Comparison of ENCODE assay signal across 17 cellular contexts in genomic region chr11:35352107-35352888, GRCh38.
DNase-seq lines count a peak whose midpoint lies in the region; ATAC-seq, FAIRE-seq and TF ChIP-seq lines count a peak whose summit lies in the region.
"Had no signal": no experiment of that assay in that cellular context is flagged by ENCODE, and none has a peak within 500 bp of the region (broad histone marks: within the 10 kb centered on the region; RNA-seq: fewer than 3 reads in every experiment).

No MANE protein-coding gene starts in this region.

- TF ChIP-seq POLR2A in body of pancreas (IDR thresholded peaks at IDR 0.05): no peak

- H3K27ac Mint-ChIP-seq in activated CD4-positive, alpha-beta T cell treated with anti-CD3 and anti-CD28 coated beads, Interleukin-2, amount 10 ng/mL, durations not matched to agents 7 days and 5 days: no peak overlapping the region
- H3K27ac Mint-ChIP-seq: H9 had no signal

- H3K27me3 Mint-ChIP-seq in activated CD4-positive, alpha-beta T cell treated with anti-CD3 and anti-CD28 coated beads, Interleukin-2, amount 10 ng/mL, durations not matched to agents 7 days and 5 days: no peaks in the 10 kb centered on the region

- peak; percentile 84 for ATAC-seq in Right ventricle myocardium superior (ENCODE audit: poor library complexity)
- ATAC-seq in body of pancreas: peak; percentile 30
- ATAC-seq in GM19452 (IDR thresholded peaks at IDR 0.05; ENCODE audit: unreplicated experiment): no peak
- ATAC-seq: gastroesophageal sphincter, upper lobe of right lung had no signal

- H3K27me3 ChIP-seq in right atrium auricular region (no peaks in the 10 kb centered on the region), body of pancreas (no peaks in the 10 kb centered on the region), left ventricle myocardium inferior (ENCODE audit: low read depth) (no peaks in the 10 kb centered on the region)
- H3K27me3 ChIP-seq: colonic mucosa, gastroesophageal sphincter, upper lobe of right lung had no signal

- peak overlapping the region in 1 of 2 donors; percentile 25 for H3K27ac ChIP-seq in right atrium auricular region
- peak overlapping the region in 1 of 4 donors; percentile 18 for H3K27ac ChIP-seq in body of pancreas
- H3K27ac ChIP-seq in left ventricle myocardium inferior (replicated peaks): peak overlapping the region; percentile 54
- H3K27ac ChIP-seq: colonic mucosa, upper lobe of right lung had no signal

- no peak overlapping the region for H3K4me3 Mint-ChIP-seq in activated CD4-positive, alpha-beta T cell treated with anti-CD3 and anti-CD28 coated beads, Interleukin-2, amount 10 ng/mL, durations not matched to agents 7 days and 5 days
- H3K4me3 Mint-ChIP-seq: H9 had no signal

- WGBS in body of pancreas, 2 donors: 39 to 49% methylated on average over 3 of the region's 3 CpGs

- peaks cover 2% of the 10 kb centered on the region for H3K9me3 Mint-ChIP-seq in activated CD4-positive, alpha-beta T cell treated with anti-CD3 and anti-CD28 coated beads, Interleukin-2, amount 10 ng/mL, durations not matched to agents 7 days and 5 days
- H3K9me3 Mint-ChIP-seq: H9 had no signal

- H3K4me1 Mint-ChIP-seq in activated CD4-positive, alpha-beta T cell treated with anti-CD3 and anti-CD28 coated beads, Interleukin-2, amount 10 ng/mL, durations not matched to agents 7 days and 5 days: peaks cover 30% of the 10 kb centered on the region

- H3K4me3 ChIP-seq in right atrium auricular region (no peak overlapping the region), body of pancreas (no peak overlapping the region), left ventricle myocardium inferior (no peak overlapping the region)
- H3K4me3 ChIP-seq: colonic mucosa, gastroesophageal sphincter, upper lobe of right lung had no signal

- peak; percentile 50 for DNase-seq in Right ventricle myocardium superior
- DNase-seq in right atrium auricular region (ENCODE audit: low spot score): no peak
- DNase-seq in body of pancreas: peak in 1 of 4 donors; percentile 22
- DNase-seq in left ventricle myocardium inferior: peak; percentile 43
- DNase-seq in activated CD4-positive, alpha-beta T cell treated with anti-CD3 and anti-CD28 coated beads, Interleukin-2, amount 10 ng/mL, durations not matched to agents 7 days and 5 days: no peak
- no peak for DNase-seq in urothelium cell line (ENCODE audit: low spot score)
- no peak for DNase-seq in activated naive CD4-positive, alpha-beta T cell treated with Interleukin-2 at 50 U/mL for 16 hours
- DNase-seq: activated effector memory CD4-positive, alpha-beta T cell treated with Interleukin-2 at 50 U/mL for 16 hours; colonic mucosa; DMS79; H9; NCI-H187; NCI-H82; SW 1271; upper lobe of right lung had no signal

- TF ChIP-seq CTCF in right atrium auricular region (IDR thresholded peaks at IDR 0.05) (no peak), body of pancreas (IDR thresholded peaks at IDR 0.05) (no peak), left ventricle myocardium inferior (IDR thresholded peaks at IDR 0.05; ENCODE audit: borderline replicate concordance) (no peak)

- H3K9me3 ChIP-seq in right atrium auricular region: no peaks in the 10 kb centered on the region
- no peaks in the 10 kb centered on the region for H3K9me3 ChIP-seq in body of pancreas
- H3K9me3 ChIP-seq in left ventricle myocardium inferior (replicated peaks): no peaks in the 10 kb centered on the region
- H3K9me3 ChIP-seq: colonic mucosa, gastroesophageal sphincter, upper lobe of right lung had no signal

- POLR2A ChIA-PET in activated CD4-positive, alpha-beta T cell treated with anti-CD3 and anti-CD28 coated beads, Interleukin-2, amount 10 ng/mL, durations not matched to agents 7 days and 5 days (lab: Charles Lee): no interaction called here

- FAIRE-seq in urothelium cell line (lab: Jason Lieb, UNC): no peak

- intact Hi-C loops in Right ventricle myocardium superior (cut with DNase I) (no loop called here), body of pancreas (cut with DNase I) (no loop called here), left ventricle myocardium inferior (cut with micrococcal nuclease) (no loop called here)

- H3K36me3 ChIP-seq in right atrium auricular region (no peaks in the 10 kb centered on the region), body of pancreas (replicated peaks in 1 of 2; ENCODE audit: insufficient read depth in 1 of 2, low read depth in 2 of 2) (no peaks in the 10 kb centered on the region), left ventricle myocardium inferior (no peaks in the 10 kb centered on the region)
- H3K36me3 ChIP-seq: colonic mucosa, gastroesophageal sphincter, upper lobe of right lung had no signal

- CTCF ChIA-PET in activated CD4-positive, alpha-beta T cell treated with anti-CD3 and anti-CD28 coated beads, Interleukin-2, amount 10 ng/mL, durations not matched to agents 7 days and 5 days (lab: Charles Lee): interaction anchor here (0.8 to 1.6 kb wide), 3 partner anchors 14 to 44 kb away, joined by 3 read pairs; no protein-coding TSS in a partner anchor

- peaks cover 0 to 13% of the 10 kb centered on the region in 2 donors for H3K4me1 ChIP-seq in right atrium auricular region
- H3K4me1 ChIP-seq in body of pancreas: peaks cover 20% of the 10 kb centered on the region
- H3K4me1 ChIP-seq in left ventricle myocardium inferior: peaks cover 20% of the 10 kb centered on the region
- H3K4me1 ChIP-seq: colonic mucosa had no signal

- no peaks in the 10 kb centered on the region for H3K36me3 Mint-ChIP-seq in activated CD4-positive, alpha-beta T cell treated with anti-CD3 and anti-CD28 coated beads, Interleukin-2, amount 10 ng/mL, durations not matched to agents 7 days and 5 days (ENCODE audit: low read depth)

Comparison
In these comparisons a context has a peak if more than half of its experiments do, and no peak if none do; other contexts are left out.
1. DNase-seq: peak in Right ventricle myocardium superior (single experiment) and left ventricle myocardium inferior (single experiment); none in right atrium auricular region (single experiment), activated CD4-positive, alpha-beta T cell treated with anti-CD3 and anti-CD28 coated beads, Interleukin-2, amount 10 ng/mL, durations not matched to agents 7 days and 5 days (single experiment), urothelium cell line (single experiment) and activated naive CD4-positive, alpha-beta T cell treated with Interleukin-2 at 50 U/mL for 16 hours (single experiment).